13 cellular contexts compared by ENCODE assay signal in genomic region chr2:45412754-45413379, GRCh38.
DNase-seq lines count a peak whose midpoint lies in the region; ATAC-seq, FAIRE-seq and TF ChIP-seq lines count a peak whose summit lies in the region.
"Had no signal": no experiment of that assay in that cellular context is flagged by ENCODE, and none has a peak within 500 bp of the region (broad histone marks: within the 10 kb centered on the region; RNA-seq: fewer than 3 reads in every experiment).

No MANE protein-coding gene starts in this region.

- TF ChIP-seq RAD21 in H1 (IDR thresholded peaks at IDR 0.05 in 1 of 2, conservative IDR thresholded peaks at IDR 0.05 in 1 of 2; ENCODE audit: low read depth in 2 of 2, low read length in 2 of 2) = no peak

- CTCF ChIA-PET in H1 (lab: Charles Lee; ENCODE audit: partially characterized antibody) = interaction anchor here (1.2 kb wide), 1 partner anchor 232 kb away, joined by 4 read pairs; no protein-coding TSS in a partner anchor

- no peak overlapping the region; a peak in 1 of 7 replicates for H3K9ac ChIP-seq in H1 (replicated peaks in 1 of 4; ENCODE audit: extremely low read depth in 1 of 4, low read depth in 3 of 4, low read length in 3 of 4)

- DNase-seq in H7 (peak; percentile 8), NCI-H146 treated with DMSO at 0.1 percent for 48 hours (lab: John Stamatoyannopoulos, UW; ENCODE audit: unreplicated experiment) (peak; percentile 28), H1 (ENCODE audit: low read depth in 1 of 2, low spot score in 2 of 2) (peak in 1 of 2 experiments; percentile 25), progenitor cell of endocrine pancreas (ENCODE audit: low spot score, unreplicated experiment) (no peak), posterior cingulate gyrus (no peak), NCI-H526 treated with DMSO at 0.1 percent for 48 hours (lab: John Stamatoyannopoulos, UW) (no peak)
- DNase-seq: effector memory CD4-positive, alpha-beta T cell; heart left ventricle; KBM-7; NCI-H345; SHP77 treated with DMSO at 0.1 percent for 48 hours; testis had no signal

- intact Hi-C loops in posterior cingulate gyrus (cut with DNase I) = no loop called here

- no peak overlapping the region for H2BK15ac ChIP-seq in H1 (ENCODE audit: low read length)

- H2BK12ac ChIP-seq in H1 (ENCODE audit: low read depth, low read length) = peak overlapping the region; percentile 35; the same call in 1 of the 2 replicates

- peak overlapping the region; percentile 88 for H4K5ac ChIP-seq in H1 (ENCODE audit: insufficient read length, low read depth, low read length)

- peaks cover 1% of the 10 kb centered on the region; the same call in 1 of the 2 replicates for H3K36me3 ChIP-seq in H7 (replicated peaks; ENCODE audit: control insufficient read depth, insufficient read depth, low read length)
- peaks cover 0 to 9% (median 3%) of the 10 kb centered on the region in 4 experiments; a peak in 4 of 8 replicates for H3K36me3 ChIP-seq in H1 (ENCODE audit: control insufficient read depth in 2 of 4, insufficient read depth in 4 of 4, low read length in 3 of 4)

- peak overlapping the region; percentile 29 to 38; a peak in 3 of 4 replicates for H3K4me2 ChIP-seq in H1 (ENCODE audit: insufficient read depth in 1 of 2, low read depth in 2 of 2, low read length in 2 of 2)

- FAIRE-seq in H1 (lab: Jason Lieb, UNC) = peak; percentile 78

- POLR2A ChIA-PET in H1 (lab: Charles Lee; ENCODE audit: partially characterized antibody) = no interaction called here

- H3K27me3 Mint-ChIP-seq in progenitor cell of endocrine pancreas = no peaks in the 10 kb centered on the region

- H3K4me1 ChIP-seq in H1 (replicated peaks in 1 of 4; ENCODE audit: control insufficient read depth in 3 of 4, insufficient read depth in 4 of 4, low read length in 3 of 4) = peaks cover 0 to 6% (median 4%) of the 10 kb centered on the region in 4 experiments; a peak in 4 of 7 replicates
- H3K4me1 ChIP-seq: testis had no signal

- no peaks in the 10 kb centered on the region for H3K79me1 ChIP-seq in H1 (ENCODE audit: low read depth, low read length)

- H3K4me1 Mint-ChIP-seq in progenitor cell of endocrine pancreas (ENCODE audit: low read depth) = no peaks in the 10 kb centered on the region

- H3K27me3 ChIP-seq in H7 (ENCODE audit: control insufficient read depth, insufficient read depth, low read length) = no peaks in the 10 kb centered on the region
- no peaks in the 10 kb centered on the region for H3K27me3 ChIP-seq in H1 (replicated peaks in 1 of 4; ENCODE audit: control insufficient read depth in 3 of 4, extremely low read depth in 1 of 4, insufficient read depth in 3 of 4, low read length in 3 of 4)
- H3K27me3 ChIP-seq: heart left ventricle, testis had no signal

- no peak overlapping the region for H3K4me3 ChIP-seq in H7 (ENCODE audit: insufficient read depth, low read depth, low read length)
- peak overlapping the region in 1 of 4 experiments; percentile 9; a peak in 1 of 8 replicates for H3K4me3 ChIP-seq in H1 (ENCODE audit: extremely low read depth in 1 of 4, insufficient read depth in 2 of 4, low read depth in 3 of 4, low read length in 4 of 4)
- H3K4me3 ChIP-seq: heart left ventricle, testis had no signal

- no peaks in the 10 kb centered on the region for H3K9me3 ChIP-seq in H1 (ENCODE audit: insufficient read depth in 2 of 2, low read depth in 1 of 2, low read length in 1 of 2)
- H3K9me3 ChIP-seq: heart left ventricle, testis had no signal

- TF ChIP-seq CTCF in H1 (IDR thresholded peaks at IDR 0.05; ENCODE audit: control extremely low read depth in 1 of 3, insufficient read depth in 1 of 3, low read depth in 1 of 3, low read length in 3 of 3) (no peak), progenitor cell of endocrine pancreas (IDR thresholded peaks at IDR 0.05; ENCODE audit: unreplicated experiment) (no peak)

- no peaks in the 10 kb centered on the region for H3K23me2 ChIP-seq in H1 (ENCODE audit: low read depth, low read length)

- peak overlapping the region; percentile 84 for H2BK5ac ChIP-seq in H1 (ENCODE audit: low read depth, low read length)

- peaks cover 3% of the 10 kb centered on the region for H3K9me3 Mint-ChIP-seq in progenitor cell of endocrine pancreas (ENCODE audit: low read depth)

- H4K91ac ChIP-seq in H1 (replicated peaks; ENCODE audit: insufficient read length, low read length) = no peak overlapping the region

- no peak overlapping the region for H3K14ac ChIP-seq in H1 (ENCODE audit: insufficient read length)

- H3K4me3 Mint-ChIP-seq in progenitor cell of endocrine pancreas (ENCODE audit: low read depth) = no peak overlapping the region

- no peak overlapping the region for H2AFZ ChIP-seq in H1 (ENCODE audit: low read length)

- H3K4ac ChIP-seq in H1 (replicated peaks; ENCODE audit: insufficient read length, low read depth, low read length) = no peak overlapping the region

- no peak overlapping the region; the same call in 1 of the 2 replicates for H3K18ac ChIP-seq in H1 (ENCODE audit: extremely low read depth, low read length)

- no peaks in the 10 kb centered on the region for H3K79me2 ChIP-seq in H1 (ENCODE audit: control insufficient read depth in 1 of 2, insufficient read depth in 2 of 2, low read length in 2 of 2)

- H3K27ac ChIP-seq in H1 (ENCODE audit: low read depth, low read length) = peak overlapping the region; percentile 60; the same call in 1 of the 2 replicates
- H3K27ac ChIP-seq: testis had no signal

- H4K20me1 ChIP-seq in H1 (replicated peaks in 1 of 2; ENCODE audit: control insufficient read depth in 1 of 2, insufficient read depth in 2 of 2, low read length in 2 of 2) = no peaks in the 10 kb centered on the region

- no peak overlapping the region for H2AK5ac ChIP-seq in H1 (ENCODE audit: low read depth, low read length)

- ATAC-seq in GM18519 (IDR thresholded peaks at IDR 0.05; ENCODE audit: low FRiP score, unreplicated experiment) = no peak

- H2BK20ac ChIP-seq in H1 (ENCODE audit: low read length) = no peak overlapping the region

- H3K36me3 Mint-ChIP-seq in progenitor cell of endocrine pancreas (ENCODE audit: insufficient read depth) = peaks cover 16% of the 10 kb centered on the region

- H2BK120ac ChIP-seq in H1 (replicated peaks; ENCODE audit: low read depth, low read length) = peak overlapping the region; percentile 91

- H3K27ac Mint-ChIP-seq in progenitor cell of endocrine pancreas = peak overlapping the region; percentile 17

- H3K56ac ChIP-seq in H1 (replicated peaks; ENCODE audit: insufficient read length, low read depth, low read length) = no peak overlapping the region

- WGBS in H1 (ENCODE audit: extremely low coverage in 1 of 2, insufficient coverage in 1 of 2, insufficient read length in 1 of 2, insufficient replicate concordance in 2 of 2, low coverage in 1 of 2, low lambda C conversion rate in 2 of 2, missing lambda C conversion rate in 1 of 2), 2 experiments = 3% methylated on average over 2 of the region's 2 CpGs; no CpG with 5 or more reads in 1 of the 2 experiments

- H4K8ac ChIP-seq in H1 (ENCODE audit: extremely low read depth, insufficient read depth, low read length) = no peak overlapping the region

- no peak for TF ChIP-seq POLR2A in H1 (IDR thresholded peaks at IDR 0.05; ENCODE audit: control extremely low read depth in 1 of 2, low read depth in 2 of 2, low read length in 2 of 2)

- no peak overlapping the region for H3K23ac ChIP-seq in H1 (ENCODE audit: insufficient read length)

- TF ChIP-seq EP300 in H1 (IDR thresholded peaks at IDR 0.05; ENCODE audit: borderline replicate concordance in 1 of 2, low read depth in 2 of 2, low read length in 2 of 2) = peak in 1 of 2 experiments; percentile 79; a peak in 1 of 3 replicates

TF ChIP-seq in H1, 55 proteins besides CTCF, POLR2A, EP300 and RAD21 (continues in another document):
- TF ChIP-seq HDAC2 (IDR thresholded peaks at IDR 0.05; ENCODE audit: borderline replicate concordance in 1 of 2, low read depth in 2 of 2, low read length in 2 of 2) = peak in 1 of 2 experiments; percentile 69; a peak in 1 of 4 replicates
- no peak for TF ChIP-seq TAF1 (IDR thresholded peaks at IDR 0.05; ENCODE audit: low read depth, low read length)
- no peak for TF ChIP-seq YY1 (IDR thresholded peaks at IDR 0.05; ENCODE audit: low read depth, low read length)
- peak; percentile 85 for TF ChIP-seq TCF12 (IDR thresholded peaks at IDR 0.05; ENCODE audit: low read depth, low read length)
- peak; percentile 73 for TF ChIP-seq CREB1 (IDR thresholded peaks at IDR 0.05)

Comparison
In these comparisons a context has a peak if more than half of its experiments do, and no peak if none do; other contexts are left out.
1. DNase-seq: peak in H7 (single experiment) and NCI-H146 treated with DMSO at 0.1 percent for 48 hours (single experiment); none in progenitor cell of endocrine pancreas (single experiment), posterior cingulate gyrus (0 of 10) and NCI-H526 treated with DMSO at 0.1 percent for 48 hours (single experiment).